In genomic region chr1:217482356-217483102, GRCh38 we compare ENCODE assay signal across 8 cellular contexts.
A peak's percentile ranks its signal among the peaks of the same experiment; 100 is the strongest.
DNase-seq lines count a peak whose midpoint lies in the region; ATAC-seq and TF ChIP-seq lines count a peak whose summit lies in the region.

No MANE protein-coding gene starts in this region.

- no peaks in the 10 kb centered on the region for H3K27me3 Mint-ChIP-seq in Calu3 (ENCODE audit: unreplicated experiment)
- no peaks in the 10 kb centered on the region for H3K27me3 Mint-ChIP-seq in activated T-cell treated with anti-CD3 and anti-CD28 coated beads, Interleukin-2, amount 50 U/mL, for 24 hours
- no peaks in the 10 kb centered on the region for H3K27me3 Mint-ChIP-seq in natural killer cell (ENCODE audit: low read depth in 2 of 2)

- TF ChIP-seq CTCF in Calu3 (IDR thresholded peaks at IDR 0.05; ENCODE audit: unreplicated experiment) (no peak), natural killer cell (IDR thresholded peaks at IDR 0.05) (no peak), Peyer's patch (IDR thresholded peaks at IDR 0.05) (no peak)

- no peak overlapping the region for H3K4me3 ChIP-seq in Peyer's patch

- no peaks in the 10 kb centered on the region for H3K36me3 ChIP-seq in Peyer's patch

- H3K9me3 Mint-ChIP-seq in Calu3 (ENCODE audit: low read depth, unreplicated experiment) (peaks cover 3% of the 10 kb centered on the region), natural killer cell (peaks cover 8 to 14% of the 10 kb centered on the region in 2 donors)
- peaks cover 7% of the 10 kb centered on the region for H3K9me3 Mint-ChIP-seq in activated T-cell treated with anti-CD3 and anti-CD28 coated beads, Interleukin-2, amount 50 U/mL, for 24 hours

- no TSS peak for BruUV-seq in Calu3 (replicated peaks; lab: Mats Ljungman, UMichigan)

- H3K27ac ChIP-seq in Peyer's patch, result no peak overlapping the region

- H3K4me1 ChIP-seq in Peyer's patch, result no peaks in the 10 kb centered on the region

- H3K36me3 Mint-ChIP-seq in Calu3 (ENCODE audit: insufficient read depth, unreplicated experiment), result no peaks in the 10 kb centered on the region
- H3K36me3 Mint-ChIP-seq in activated T-cell treated with anti-CD3 and anti-CD28 coated beads, Interleukin-2, amount 50 U/mL, for 24 hours (ENCODE audit: low read depth), result peaks cover 44% of the 10 kb centered on the region
- H3K36me3 Mint-ChIP-seq in natural killer cell, result peaks cover 20% of the 10 kb centered on the region

- H3K4me3 Mint-ChIP-seq in Calu3 (ENCODE audit: low read depth, unreplicated experiment), result no peak overlapping the region
- peak overlapping the region; percentile 38 for H3K4me3 Mint-ChIP-seq in activated T-cell treated with anti-CD3 and anti-CD28 coated beads, Interleukin-2, amount 50 U/mL, for 24 hours
- H3K4me3 Mint-ChIP-seq in natural killer cell, result no peak overlapping the region

- DNase-seq in Calu3, result peak; percentile 12
- DNase-seq in activated T-cell treated with anti-CD3 and anti-CD28 coated beads, Interleukin-2, amount 50 U/mL, for 24 hours, result peak; percentile 49
- DNase-seq in natural killer cell, result no peak
- DNase-seq in DMS 273 (lab: John Stamatoyannopoulos, UW; ENCODE audit: unreplicated experiment), result no peak
- DNase-seq in Peyer's patch, result no peak
- no peak for DNase-seq in amygdala (lab: John Stamatoyannopoulos, UW)

- CTCF ChIA-PET in Calu3 (lab: Charles Lee), result no interaction called here

- H3K27me3 ChIP-seq in Peyer's patch, result no peaks in the 10 kb centered on the region

- intact Hi-C loops in Calu3 (cut with micrococcal nuclease; ENCODE audit: unreplicated experiment), result no loop called here
- intact Hi-C loops in natural killer cell (cut with micrococcal nuclease), result no loop called here

- TF ChIP-seq POLR2A in Peyer's patch (IDR thresholded peaks at IDR 0.05), result no peak

- H3K27ac Mint-ChIP-seq in Calu3 (ENCODE audit: unreplicated experiment), result no peak overlapping the region
- peak overlapping the region; percentile 90 for H3K27ac Mint-ChIP-seq in activated T-cell treated with anti-CD3 and anti-CD28 coated beads, Interleukin-2, amount 50 U/mL, for 24 hours
- H3K27ac Mint-ChIP-seq in natural killer cell, result peak overlapping the region; percentile 5 to 29

- H3K4me1 Mint-ChIP-seq in Calu3 (ENCODE audit: low read depth, unreplicated experiment) (peaks cover 14% of the 10 kb centered on the region), natural killer cell (peaks cover 18 to 19% of the 10 kb centered on the region in 2 donors)
- peaks cover 27% of the 10 kb centered on the region for H3K4me1 Mint-ChIP-seq in activated T-cell treated with anti-CD3 and anti-CD28 coated beads, Interleukin-2, amount 50 U/mL, for 24 hours (ENCODE audit: low read depth)

- ATAC-seq in GM21360 (IDR thresholded peaks at IDR 0.05; ENCODE audit: unreplicated experiment) (peak; percentile 99), HG03521 (IDR thresholded peaks at IDR 0.05; ENCODE audit: unreplicated experiment) (peak; percentile 99), natural killer cell (peak; percentile 52 to 78 (median 76))

- H3K9me3 ChIP-seq in Peyer's patch, result peaks cover 0 to 3% (median 0%) of the 10 kb centered on the region in 4 donors

Comparison
In these comparisons a context has a peak if more than half of its experiments do, and no peak if none do; other contexts are left out.
1. DNase-seq: peak in Calu3 (single experiment) and activated T-cell treated with anti-CD3 and anti-CD28 coated beads, Interleukin-2, amount 50 U/mL, for 24 hours (single experiment); none in natural killer cell (single experiment), DMS 273 (single experiment), Peyer's patch (0 of 3) and amygdala (0 of 56).
2. Peak in every context shown above with its lines, with median percentiles within 50 percentile points of each other: ATAC-seq.